In genomic region chr22:37192741-37193140, GRCh38 we compare ENCODE assay signal across 33 cellular contexts. TPM values are rescaled to one million over a fixed set of nuclear protein-coding genes. Genes with fewer than 3 reads are reported as not detected.
A peak's percentile ranks its signal among the peaks of the same experiment; 100 is the strongest.
DNase-seq lines count a peak whose midpoint lies in the region; ATAC-seq, FAIRE-seq and TF ChIP-seq lines count a peak whose summit lies in the region.
"Had no signal": no experiment of that assay in that cellular context is flagged by ENCODE, and none has a peak within 500 bp of the region (broad histone marks: within the 10 kb centered on the region; RNA-seq: fewer than 3 reads in every experiment).

No MANE protein-coding gene starts in this region.

- POLR2A ChIA-PET in activated CD8-positive, alpha-beta T cell treated with anti-CD3 and anti-CD28 coated beads for 36 hours (lab: Charles Lee) = interaction anchor here (0.9 to 2.6 kb wide), 8 partner anchors 23 to 126 kb away, joined by 3 to 12 read pairs (median 4); partner anchors contain the start of gene IL2RB
- POLR2A ChIA-PET in activated CD8-positive, alpha-beta T cell treated with anti-CD3 and anti-CD28 coated beads, Interleukin-2, amount 10 ng/mL, durations not matched to agents 7 days and 5 days (lab: Charles Lee) = interaction anchor here (0.9 to 3.2 kb wide), 6 partner anchors 8 to 70 kb away, joined by 3 to 16 read pairs (median 4); no protein-coding TSS in a partner anchor
- POLR2A ChIA-PET in naive thymus-derived CD8-positive, alpha-beta T cell (lab: Charles Lee) = interaction anchor here (0.6 to 5.4 kb wide), 9 partner anchors 8 to 200 kb away, joined by 3 to 31 read pairs (median 5); partner anchors contain the start of gene IL2RB

- peaks cover 4% of the 10 kb centered on the region for H3K9me3 Mint-ChIP-seq in activated CD8-positive, alpha-beta T cell treated with anti-CD3 and anti-CD28 coated beads for 36 hours
- peaks cover 10% of the 10 kb centered on the region for H3K9me3 Mint-ChIP-seq in activated CD8-positive, alpha-beta T cell treated with anti-CD3 and anti-CD28 coated beads, Interleukin-2, amount 10 ng/mL, durations not matched to agents 7 days and 5 days (ENCODE audit: insufficient read depth)
- peaks cover 5% of the 10 kb centered on the region for H3K9me3 Mint-ChIP-seq in activated T-helper 2 cell treated with anti-CD3 and anti-CD28 coated beads, Interferon-gamma antibody, Interleukin-2, Interleukin-4, amounts not matched to agents 10 μg/mL and 5 μg/mL and 100 μg/mL, durations not matched to agents 14 hours and 24 hours and 36 hours
- H3K9me3 Mint-ChIP-seq in naive thymus-derived CD8-positive, alpha-beta T cell = no peaks in the 10 kb centered on the region
- H3K9me3 Mint-ChIP-seq in neural progenitor cell = peaks cover 13% of the 10 kb centered on the region
- H3K9me3 Mint-ChIP-seq: CD14-positive monocyte, naive B cell had no signal

- TF ChIP-seq POLR2A in uterus (IDR thresholded peaks at IDR 0.05) (no peak), GM12892 (IDR thresholded peaks at IDR 0.05; ENCODE audit: low read depth, low read length) (no peak)

- peaks cover 12% of the 10 kb centered on the region for H3K36me3 Mint-ChIP-seq in activated CD8-positive, alpha-beta T cell treated with anti-CD3 and anti-CD28 coated beads for 36 hours (ENCODE audit: low read depth)
- peaks cover 36% of the 10 kb centered on the region for H3K36me3 Mint-ChIP-seq in activated CD8-positive, alpha-beta T cell treated with anti-CD3 and anti-CD28 coated beads, Interleukin-2, amount 10 ng/mL, durations not matched to agents 7 days and 5 days (ENCODE audit: low read depth)
- H3K36me3 Mint-ChIP-seq in activated T-helper 2 cell treated with anti-CD3 and anti-CD28 coated beads, Interferon-gamma antibody, Interleukin-2, Interleukin-4, amounts not matched to agents 10 μg/mL and 5 μg/mL and 100 μg/mL, durations not matched to agents 14 hours and 24 hours and 36 hours (ENCODE audit: low read depth) = peaks cover 21% of the 10 kb centered on the region
- H3K36me3 Mint-ChIP-seq in naive thymus-derived CD8-positive, alpha-beta T cell = no peaks in the 10 kb centered on the region
- H3K36me3 Mint-ChIP-seq in neural progenitor cell = peaks cover 14% of the 10 kb centered on the region
- H3K36me3 Mint-ChIP-seq: CD14-positive monocyte had no signal

- no peak overlapping the region for H3K4me2 ChIP-seq in neural progenitor cell

- ATAC-seq in activated CD8-positive, alpha-beta T cell treated with anti-CD3 and anti-CD28 coated beads for 36 hours = no peak
- ATAC-seq in activated CD8-positive, alpha-beta T cell treated with anti-CD3 and anti-CD28 coated beads, Interleukin-2, amount 10 ng/mL, durations not matched to agents 7 days and 5 days = no peak
- ATAC-seq in naive thymus-derived CD8-positive, alpha-beta T cell = no peak
- no peak for ATAC-seq in HG03108 (IDR thresholded peaks at IDR 0.05; ENCODE audit: unreplicated experiment)
- ATAC-seq: left ventricle myocardium superior, WTC11 had no signal

- H3K27me3 ChIP-seq in uterus (no peaks in the 10 kb centered on the region), neural progenitor cell (no peaks in the 10 kb centered on the region)
- H3K27me3 ChIP-seq: dorsolateral prefrontal cortex, upper lobe of left lung had no signal

- no peaks in the 10 kb centered on the region for H3K9me3 ChIP-seq in uterus
- H3K9me3 ChIP-seq in neural progenitor cell (ENCODE audit: low read depth) = peaks cover 8% of the 10 kb centered on the region
- H3K9me3 ChIP-seq: upper lobe of left lung had no signal

- CTCF ChIA-PET in activated CD8-positive, alpha-beta T cell treated with anti-CD3 and anti-CD28 coated beads for 36 hours (lab: Charles Lee) = interaction anchor here (0.6 to 3.2 kb wide), 12 partner anchors 9 to 116 kb away, joined by 3 to 19 read pairs (median 5); partner anchors contain the start of gene IL2RB
- CTCF ChIA-PET in activated CD8-positive, alpha-beta T cell treated with anti-CD3 and anti-CD28 coated beads, Interleukin-2, amount 10 ng/mL, durations not matched to agents 7 days and 5 days (lab: Charles Lee) = interaction anchor here (0.9 to 17.4 kb wide), 9 partner anchors 9 to 147 kb away, joined by 3 to 280 read pairs (median 4); no protein-coding TSS in a partner anchor

- H3F3A ChIP-seq in neural progenitor cell (ENCODE audit: low read depth) = peaks cover 34% of the 10 kb centered on the region

- FAIRE-seq in GM12892 (lab: Jason Lieb, UNC) = no peak
- FAIRE-seq: endothelial cell of umbilical vein, islet of Langerhans had no signal

- TF ChIP-seq CTCF in activated CD8-positive, alpha-beta T cell treated with anti-CD3 and anti-CD28 coated beads for 36 hours (IDR thresholded peaks at IDR 0.05) = no peak
- TF ChIP-seq CTCF in uterus (IDR thresholded peaks at IDR 0.05) = no peak
- no peak for TF ChIP-seq CTCF in neural progenitor cell (IDR thresholded peaks at IDR 0.05)

- H3K4me3 ChIP-seq in uterus (no peak overlapping the region), neural progenitor cell (no peak overlapping the region)
- H3K4me3 ChIP-seq: dorsolateral prefrontal cortex, GM23248, PC-9, upper lobe of left lung had no signal

- H3K4me1 Mint-ChIP-seq in activated CD8-positive, alpha-beta T cell treated with anti-CD3 and anti-CD28 coated beads for 36 hours (ENCODE audit: low read depth) = peaks cover 72% of the 10 kb centered on the region
- peaks cover 78% of the 10 kb centered on the region for H3K4me1 Mint-ChIP-seq in activated CD8-positive, alpha-beta T cell treated with anti-CD3 and anti-CD28 coated beads, Interleukin-2, amount 10 ng/mL, durations not matched to agents 7 days and 5 days (ENCODE audit: low read depth)
- peaks cover 51% of the 10 kb centered on the region for H3K4me1 Mint-ChIP-seq in activated T-helper 2 cell treated with anti-CD3 and anti-CD28 coated beads, Interferon-gamma antibody, Interleukin-2, Interleukin-4, amounts not matched to agents 10 μg/mL and 5 μg/mL and 100 μg/mL, durations not matched to agents 14 hours and 24 hours and 36 hours (ENCODE audit: low read depth)
- peaks cover 17 to 74% (median 70%) of the 10 kb centered on the region in 4 donors for H3K4me1 Mint-ChIP-seq in naive thymus-derived CD8-positive, alpha-beta T cell
- peaks cover 34% of the 10 kb centered on the region for H3K4me1 Mint-ChIP-seq in neural progenitor cell

- intact Hi-C loops in activated CD8-positive, alpha-beta T cell treated with anti-CD3 and anti-CD28 coated beads for 36 hours (cut with micrococcal nuclease) = loop anchor here (10.0 kb wide), 1 partner anchor 48 kb away; the partner anchor contains the start of gene IL2RB
- intact Hi-C loops in activated T-helper 2 cell treated with anti-CD3 and anti-CD28 coated beads, Interferon-gamma antibody, Interleukin-2, Interleukin-4, amounts not matched to agents 10 μg/mL and 5 μg/mL and 100 μg/mL, durations not matched to agents 14 hours and 24 hours and 36 hours (cut with micrococcal nuclease) = no loop called here
- intact Hi-C loops in uterus (cut with DNase I; ENCODE audit: low total_unique reads) = no loop called here

- H3K27ac ChIP-seq in uterus = peak overlapping the region; percentile 96 to 97
- no peak overlapping the region for H3K27ac ChIP-seq in neural progenitor cell
- H3K27ac ChIP-seq: 22Rv1, GM23248 had no signal

- H4K20me1 ChIP-seq in neural progenitor cell (ENCODE audit: low read depth) = no peaks in the 10 kb centered on the region

- no peaks in the 10 kb centered on the region for H3K27me3 Mint-ChIP-seq in activated CD8-positive, alpha-beta T cell treated with anti-CD3 and anti-CD28 coated beads for 36 hours
- H3K27me3 Mint-ChIP-seq in activated CD8-positive, alpha-beta T cell treated with anti-CD3 and anti-CD28 coated beads, Interleukin-2, amount 10 ng/mL, durations not matched to agents 7 days and 5 days (ENCODE audit: low read depth) = no peaks in the 10 kb centered on the region
- no peaks in the 10 kb centered on the region for H3K27me3 Mint-ChIP-seq in activated T-helper 2 cell treated with anti-CD3 and anti-CD28 coated beads, Interferon-gamma antibody, Interleukin-2, Interleukin-4, amounts not matched to agents 10 μg/mL and 5 μg/mL and 100 μg/mL, durations not matched to agents 14 hours and 24 hours and 36 hours (ENCODE audit: low read depth)
- H3K27me3 Mint-ChIP-seq in naive thymus-derived CD8-positive, alpha-beta T cell = no peaks in the 10 kb centered on the region
- H3K27me3 Mint-ChIP-seq in neural progenitor cell (ENCODE audit: insufficient read depth, low read depth) = peaks cover 4% of the 10 kb centered on the region
- H3K27me3 Mint-ChIP-seq: activated CD4-positive, alpha-beta T cell treated with anti-CD3 and anti-CD28 coated beads, Interleukin-2, amount 10 ng/mL, durations not matched to agents 7 days and 5 days; naive B cell had no signal

- peak; percentile 2 for DNase-seq in activated CD8-positive, alpha-beta T cell treated with anti-CD3 and anti-CD28 coated beads for 36 hours
- DNase-seq in activated CD8-positive, alpha-beta T cell treated with anti-CD3 and anti-CD28 coated beads, Interleukin-2, amount 10 ng/mL, durations not matched to agents 7 days and 5 days = no peak
- DNase-seq in activated T-helper 2 cell treated with anti-CD3 and anti-CD28 coated beads, Interferon-gamma antibody, Interleukin-2, Interleukin-4, amounts not matched to agents 10 μg/mL and 5 μg/mL and 100 μg/mL, durations not matched to agents 14 hours and 24 hours and 36 hours (ENCODE audit: low spot score) = no peak
- DNase-seq in naive thymus-derived CD8-positive, alpha-beta T cell = no peak
- no peak for DNase-seq in uterus
- no peak for DNase-seq in GM12892 (ENCODE audit: insufficient read length)
- no peak for DNase-seq in neural progenitor cell (ENCODE audit: low spot score)
- DNase-seq: activated CD4-positive, alpha-beta T cell treated with anti-CD3 and anti-CD28 coated beads, Interleukin-2, amount 10 ng/mL, durations not matched to agents 7 days and 5 days; DMS 273 treated with DMSO at 0.1 percent for 48 hours; dorsolateral prefrontal cortex; EL; GM23248; left ventricle myocardium superior; naive B cell; NCI-H1048; NCI-H187; NCI-H2171 treated with DMSO at 0.1 percent for 48 hours; NCI-H524 treated with DMSO at 0.1 percent for 48 hours; NK-92 treated with Interleukin-12 subunit alpha and Interleukin-12 subunit beta, amount 100 ng/mL, for 24 hours; PC-9; SHP77; T-helper 9 cell; upper lobe of left lung had no signal

- H3K9ac ChIP-seq in neural progenitor cell = no peak overlapping the region
- H3K9ac ChIP-seq: GM23248 had no signal

- no peaks in the 10 kb centered on the region for H3K79me2 ChIP-seq in neural progenitor cell (ENCODE audit: low read depth)

- H3K4me3 Mint-ChIP-seq in activated CD8-positive, alpha-beta T cell treated with anti-CD3 and anti-CD28 coated beads for 36 hours = no peak overlapping the region
- no peak overlapping the region for H3K4me3 Mint-ChIP-seq in activated CD8-positive, alpha-beta T cell treated with anti-CD3 and anti-CD28 coated beads, Interleukin-2, amount 10 ng/mL, durations not matched to agents 7 days and 5 days
- no peak overlapping the region for H3K4me3 Mint-ChIP-seq in activated T-helper 2 cell treated with anti-CD3 and anti-CD28 coated beads, Interferon-gamma antibody, Interleukin-2, Interleukin-4, amounts not matched to agents 10 μg/mL and 5 μg/mL and 100 μg/mL, durations not matched to agents 14 hours and 24 hours and 36 hours (ENCODE audit: low read depth)
- H3K4me3 Mint-ChIP-seq in naive thymus-derived CD8-positive, alpha-beta T cell = peak overlapping the region in 2 of 10 donors; percentile 27 to 58
- H3K4me3 Mint-ChIP-seq in neural progenitor cell = no peak overlapping the region
- H3K4me3 Mint-ChIP-seq: activated T-helper 1 cell treated with anti-CD3 and anti-CD28 coated beads, Interleukin-12 subunit alpha, Interleukin-12 subunit beta, Interleukin-2, Interleukin-4 antibody, amounts not matched to agents 30 ng/mL and 10 ng/mL and 1 ng/mL, durations not matched to agents 14 hours and 24 hours and 36 hours; CD14-positive monocyte; WTC11 had no signal

- peak overlapping the region; percentile 83 for H3K27ac Mint-ChIP-seq in activated CD8-positive, alpha-beta T cell treated with anti-CD3 and anti-CD28 coated beads for 36 hours
- no peak overlapping the region for H3K27ac Mint-ChIP-seq in activated CD8-positive, alpha-beta T cell treated with anti-CD3 and anti-CD28 coated beads, Interleukin-2, amount 10 ng/mL, durations not matched to agents 7 days and 5 days
- peak overlapping the region; percentile 81 for H3K27ac Mint-ChIP-seq in activated T-helper 2 cell treated with anti-CD3 and anti-CD28 coated beads, Interferon-gamma antibody, Interleukin-2, Interleukin-4, amounts not matched to agents 10 μg/mL and 5 μg/mL and 100 μg/mL, durations not matched to agents 14 hours and 24 hours and 36 hours
- H3K27ac Mint-ChIP-seq in naive thymus-derived CD8-positive, alpha-beta T cell = peak overlapping the region; percentile 27 to 94 (median 83)
- H3K27ac Mint-ChIP-seq in neural progenitor cell = no peak overlapping the region
- H3K27ac Mint-ChIP-seq: CD14-positive monocyte, WTC11 had no signal

- H3K36me3 ChIP-seq in uterus (no peaks in the 10 kb centered on the region), neural progenitor cell (no peaks in the 10 kb centered on the region)
- H3K36me3 ChIP-seq: upper lobe of left lung had no signal

- H2AFZ ChIP-seq in neural progenitor cell (replicated peaks) = no peak overlapping the region
- H2AFZ ChIP-seq: GM23248, PC-9 had no signal

- H3K4me1 ChIP-seq in uterus (peaks cover 21 to 30% of the 10 kb centered on the region in 2 donors), neural progenitor cell (peaks cover 20% of the 10 kb centered on the region)

RNA-seq across cellular contexts. Expression of gene C1QTNF6, which starts 4.7 kb away (rescaled TPM):
- total RNA-seq in activated CD8-positive, alpha-beta T cell treated with anti-CD3 and anti-CD28 coated beads for 36 hours = 1 to 10 TPM; 6.4 TPM
- 1 to 10 TPM; 6.1 to 6.2 TPM for total RNA-seq in activated CD8-positive, alpha-beta T cell treated with anti-CD3 and anti-CD28 coated beads, Interleukin-2, amount 10 ng/mL, durations not matched to agents 7 days and 5 days
- 7.5 and 7.7 TPM in 2 replicates for total RNA-seq in activated T-helper 2 cell treated with anti-CD3 and anti-CD28 coated beads, Interferon-gamma antibody, Interleukin-2, Interleukin-4, amounts not matched to agents 10 μg/mL and 5 μg/mL and 100 μg/mL, durations not matched to agents 14 hours and 24 hours and 36 hours
- 10 to 100 TPM; 24.6 to 25.7 TPM for total RNA-seq in naive thymus-derived CD8-positive, alpha-beta T cell
- polyA plus RNA-seq in naive thymus-derived CD8-positive, alpha-beta T cell = 1 to 10 TPM in 2 of 3 donors, under 1 TPM in 1; 0.68 to 4.0 (median 1.7) TPM
- total RNA-seq in uterus (10 to 100 TPM in 1 of 4 donors, 1 to 10 TPM in 2, under 1 TPM in 1; 0.29 to 16.0 (median 3.1) TPM), neural progenitor cell (ENCODE audit: low replicate concordance) (7.2 and 12.2 TPM in 2 replicates)
- 4.9 TPM for polyA plus RNA-seq in GM12892 (2012; ENCODE audit: missing spikeins)

RNA-seq across cellular contexts. Expression of gene SSTR3, which starts 19.5 kb away (rescaled TPM):
- 1 to 10 TPM; 7.9 to 8.5 TPM for total RNA-seq in activated CD8-positive, alpha-beta T cell treated with anti-CD3 and anti-CD28 coated beads for 36 hours
- 1 to 10 TPM; 3.5 to 3.6 TPM for total RNA-seq in activated CD8-positive, alpha-beta T cell treated with anti-CD3 and anti-CD28 coated beads, Interleukin-2, amount 10 ng/mL, durations not matched to agents 7 days and 5 days
- 0.64 and 0.75 TPM in 2 replicates for total RNA-seq in activated T-helper 2 cell treated with anti-CD3 and anti-CD28 coated beads, Interferon-gamma antibody, Interleukin-2, Interleukin-4, amounts not matched to agents 10 μg/mL and 5 μg/mL and 100 μg/mL, durations not matched to agents 14 hours and 24 hours and 36 hours
- total RNA-seq in naive thymus-derived CD8-positive, alpha-beta T cell = 10 to 100 TPM; 13.5 to 13.7 TPM
- polyA plus RNA-seq in naive thymus-derived CD8-positive, alpha-beta T cell = 1 to 10 TPM; 2.9 to 7.3 (median 4.2) TPM
- total RNA-seq in uterus (1 to 10 TPM in 2 of 4 donors, under 1 TPM in 1, not detected in 1; under 0.01 to 5.8 (median 3.1) TPM), neural progenitor cell (ENCODE audit: low replicate concordance) (0.19 and 0.53 TPM in 2 replicates)
- polyA plus RNA-seq in GM12892 (2012; ENCODE audit: missing spikeins) = 2.8 TPM
- total RNA-seq: endothelial cell of umbilical vein, GM23248, left ventricle myocardium superior, mesenteric fat pad, osteoblast, PC-9, skeletal muscle tissue had no signal
- polyA plus RNA-seq: CD14-positive monocyte, endothelial cell of umbilical vein, GM23248 had no signal

RNA-seq across cellular contexts. Expression of gene IL2RB, which starts 43.0 kb away (rescaled TPM):
- total RNA-seq in activated CD8-positive, alpha-beta T cell treated with anti-CD3 and anti-CD28 coated beads for 36 hours = 100 to 1,000 TPM; 263 to 268 TPM
- 100 to 1,000 TPM; 202 to 213 TPM for total RNA-seq in activated CD8-positive, alpha-beta T cell treated with anti-CD3 and anti-CD28 coated beads, Interleukin-2, amount 10 ng/mL, durations not matched to agents 7 days and 5 days
- total RNA-seq in activated T-helper 2 cell treated with anti-CD3 and anti-CD28 coated beads, Interferon-gamma antibody, Interleukin-2, Interleukin-4, amounts not matched to agents 10 μg/mL and 5 μg/mL and 100 μg/mL, durations not matched to agents 14 hours and 24 hours and 36 hours = 404 and 410 TPM in 2 replicates
- 10 to 100 TPM; 31.1 to 34.2 TPM for total RNA-seq in naive thymus-derived CD8-positive, alpha-beta T cell
- 100 to 1,000 TPM in 1 of 3 donors, 10 to 100 TPM in 2; 74.9 to 113 (median 81.1) TPM for polyA plus RNA-seq in naive thymus-derived CD8-positive, alpha-beta T cell
- total RNA-seq in uterus (1 to 10 TPM in 1 of 4 donors, under 1 TPM in 1, not detected in 2; 0.48 to 1.6 TPM), neural progenitor cell (ENCODE audit: low replicate concordance) (0.62 TPM in 1 of 2 replicates, not detected in the other)
- polyA plus RNA-seq in GM12892 (2012; ENCODE audit: missing spikeins) = 40.0 TPM
- total RNA-seq: endothelial cell of umbilical vein, GM23248, osteoblast had no signal

RNA-seq across cellular contexts. Expression of gene RAC2, which starts 51.3 kb away (rescaled TPM):
- 100 to 1,000 TPM; 699 to 717 TPM for total RNA-seq in activated CD8-positive, alpha-beta T cell treated with anti-CD3 and anti-CD28 coated beads for 36 hours
- 1,000 to 10,000 TPM; 1,167 to 1,252 TPM for total RNA-seq in activated CD8-positive, alpha-beta T cell treated with anti-CD3 and anti-CD28 coated beads, Interleukin-2, amount 10 ng/mL, durations not matched to agents 7 days and 5 days
- total RNA-seq in activated T-helper 2 cell treated with anti-CD3 and anti-CD28 coated beads, Interferon-gamma antibody, Interleukin-2, Interleukin-4, amounts not matched to agents 10 μg/mL and 5 μg/mL and 100 μg/mL, durations not matched to agents 14 hours and 24 hours and 36 hours = 499 and 506 TPM in 2 replicates
- total RNA-seq in naive thymus-derived CD8-positive, alpha-beta T cell = 100 to 1,000 TPM; 295 to 297 TPM
- polyA plus RNA-seq in naive thymus-derived CD8-positive, alpha-beta T cell = 1,000 to 10,000 TPM in 2 of 3 donors, 100 to 1,000 TPM in 1; 740 to 1,115 (median 1,110) TPM
- 1 to 10 TPM; 2.4 to 6.7 (median 4.5) TPM for total RNA-seq in uterus
- 247 TPM for polyA plus RNA-seq in GM12892 (2012; ENCODE audit: missing spikeins)
- total RNA-seq in neural progenitor cell (ENCODE audit: low replicate concordance) = 1.7 and 2.1 TPM in 2 replicates

Comparison
In these comparisons a context has a peak if more than half of its experiments do, and no peak if none do; other contexts are left out.
1. H3K27ac Mint-ChIP-seq: peak in activated CD8-positive, alpha-beta T cell treated with anti-CD3 and anti-CD28 coated beads for 36 hours (single experiment), activated T-helper 2 cell treated with anti-CD3 and anti-CD28 coated beads, Interferon-gamma antibody, Interleukin-2, Interleukin-4, amounts not matched to agents 10 μg/mL and 5 μg/mL and 100 μg/mL, durations not matched to agents 14 hours and 24 hours and 36 hours (single experiment) and naive thymus-derived CD8-positive, alpha-beta T cell (10 of 10); none in activated CD8-positive, alpha-beta T cell treated with anti-CD3 and anti-CD28 coated beads, Interleukin-2, amount 10 ng/mL, durations not matched to agents 7 days and 5 days (single experiment) and neural progenitor cell (single experiment).
2. RNA of gene IL2RB, which starts 43.0 kb away (total RNA-seq): 404 to 410 TPM in activated T-helper 2 cell treated with anti-CD3 and anti-CD28 coated beads, Interferon-gamma antibody, Interleukin-2, Interleukin-4, amounts not matched to agents 10 μg/mL and 5 μg/mL and 100 μg/mL, durations not matched to agents 14 hours and 24 hours and 36 hours, 263 to 268 TPM in activated CD8-positive, alpha-beta T cell treated with anti-CD3 and anti-CD28 coated beads for 36 hours, 202 to 213 TPM in activated CD8-positive, alpha-beta T cell treated with anti-CD3 and anti-CD28 coated beads, Interleukin-2, amount 10 ng/mL, durations not matched to agents 7 days and 5 days and 31.1 to 34.2 TPM in naive thymus-derived CD8-positive, alpha-beta T cell; 0.48 to 1.6 TPM in uterus and 0.62 TPM in neural progenitor cell; every median in the first group is over 10 times any median in the second.